ENCODE assay signal across 37 cellular contexts in genomic region chr10:81959016-81959415, GRCh38.
A peak's percentile ranks its signal among the peaks of the same experiment; 100 is the strongest.
DNase-seq lines count a peak whose midpoint lies in the region; ATAC-seq, FAIRE-seq and TF ChIP-seq lines count a peak whose summit lies in the region.
"Had no signal": no experiment of that assay in that cellular context is flagged by ENCODE, and none has a peak within 500 bp of the region (broad histone marks: within the 10 kb centered on the region; RNA-seq: fewer than 3 reads in every experiment).

No MANE protein-coding gene starts in this region.

- POLR2A ChIA-PET in endothelial cell of umbilical vein (lab: Charles Lee): no interaction called here

- CTCF ChIA-PET in endothelial cell of umbilical vein (lab: Charles Lee): no interaction called here

- no peak overlapping the region for H3K4me2 ChIP-seq in GM23338
- no peak overlapping the region for H3K4me2 ChIP-seq in endothelial cell of umbilical vein (ENCODE audit: insufficient read depth, low read length)
- H3K4me2 ChIP-seq: A549; BLaER1; BLaER1 treated with 17β-estradiol and CSF1 and Interleukin-3, amounts not matched to agents 10 nM and 100 nM had no signal

- no peaks in the 10 kb centered on the region for H3K27me3 Mint-ChIP-seq in GM23338 (ENCODE audit: insufficient read depth, low read depth, poor library complexity)
- H3K27me3 Mint-ChIP-seq: B cell; CD4-positive, alpha-beta memory T cell; CD4-positive, alpha-beta T cell; CD4-positive, CD25-positive, alpha-beta regulatory T cell; CD8-positive, alpha-beta memory T cell had no signal

- H3K79me2 ChIP-seq in GM23338 (replicated peaks; ENCODE audit: insufficient read depth) (no peaks in the 10 kb centered on the region), endothelial cell of umbilical vein (ENCODE audit: control insufficient read depth, insufficient read depth, low read length) (no peaks in the 10 kb centered on the region)

- no peaks in the 10 kb centered on the region for H3K9me1 ChIP-seq in endothelial cell of umbilical vein (replicated peaks; ENCODE audit: control insufficient read depth, extremely low read depth, insufficient read depth, low read length)

- no peak overlapping the region for H3K9ac ChIP-seq in endothelial cell of umbilical vein (replicated peaks; ENCODE audit: extremely low read depth, insufficient read depth, low read length)
- H3K9ac ChIP-seq: BLaER1; BLaER1 treated with 17β-estradiol and CSF1 and Interleukin-3, amounts not matched to agents 10 nM and 100 nM had no signal

- intact Hi-C loops in endothelial cell of umbilical vein (cut with micrococcal nuclease): loop anchor here (2.0 kb wide), 1 partner anchor 82 kb away; no protein-coding TSS in a partner anchor

- TF ChIP-seq POLR2A in endothelial cell of umbilical vein (IDR thresholded peaks at IDR 0.05; ENCODE audit: low read depth, low read length): no peak

- H3K4me3 ChIP-seq in GM23338 (no peak overlapping the region), endothelial cell of umbilical vein (replicated peaks in 1 of 3; ENCODE audit: insufficient read depth in 1 of 3, low read depth in 1 of 3, low read length in 3 of 3) (no peak overlapping the region)
- H3K4me3 ChIP-seq: A549; BLaER1; BLaER1 treated with 17β-estradiol and CSF1 and Interleukin-3, amounts not matched to agents 10 nM and 100 nM had no signal

- FAIRE-seq in endothelial cell of umbilical vein (lab: Jason Lieb, UNC): no peak
- FAIRE-seq: A204.1, A549, D721Med had no signal

- no peaks in the 10 kb centered on the region for H3K36me3 Mint-ChIP-seq in GM23338 (ENCODE audit: low read depth)
- H3K36me3 Mint-ChIP-seq: CD14-positive monocyte; CD4-positive, alpha-beta memory T cell; CD4-positive, CD25-positive, alpha-beta regulatory T cell; CD8-positive, alpha-beta memory T cell; CD8-positive, alpha-beta T cell had no signal

- H3K36me3 ChIP-seq in GM23338 (ENCODE audit: insufficient read depth) (no peaks in the 10 kb centered on the region), endothelial cell of umbilical vein (ENCODE audit: control insufficient read depth in 2 of 2, extremely low read depth in 1 of 2, insufficient read depth in 2 of 2, low read length in 2 of 2) (no peaks in the 10 kb centered on the region)
- H3K36me3 ChIP-seq: BE2C had no signal

- TF ChIP-seq CTCF in GM23338 (conservative IDR thresholded peaks at IDR 0.05; ENCODE audit: low read depth in 2 of 2) (no peak), endothelial cell of umbilical vein (IDR thresholded peaks at IDR 0.05; ENCODE audit: extremely low read depth in 1 of 2, insufficient read depth in 1 of 2, low read depth in 1 of 2, low read length in 2 of 2) (no peak)

- H3K9me2 ChIP-seq in GM23338 (ENCODE audit: insufficient read depth): 0 out of 2 replicates have a peak, but pooled peaks cover 3% of the 10 kb centered on the region

- peaks cover 12% of the 10 kb centered on the region; the same call in 2 of the 3 replicates for H3K4me1 Mint-ChIP-seq in GM23338
- H3K4me1 Mint-ChIP-seq: B cell; CD14-positive monocyte; CD4-positive, alpha-beta memory T cell; CD4-positive, CD25-positive, alpha-beta regulatory T cell; CD8-positive, alpha-beta memory T cell had no signal

- H3K9me3 ChIP-seq in endothelial cell of umbilical vein (replicated peaks; ENCODE audit: control insufficient read depth, insufficient read depth, low read length): no peaks in the 10 kb centered on the region
- H3K9me3 ChIP-seq: A549, BE2C, Caco-2 had no signal

- no TSS peak for BruUV-seq in endothelial cell of umbilical vein (replicated peaks; lab: Mats Ljungman, UMichigan)

- dilution Hi-C loops in endothelial cell of umbilical vein (cut with MboI; ENCODE audit: extremely low pct_ligation_motif_present, low sequenced_read_pairs): no loop called here

- H3F3A ChIP-seq in GM23338 (replicated peaks; ENCODE audit: low read depth): no peaks in the 10 kb centered on the region

- no peaks in the 10 kb centered on the region for H3K27me3 ChIP-seq in GM23338 (ENCODE audit: insufficient read depth)
- H3K27me3 ChIP-seq in endothelial cell of umbilical vein (ENCODE audit: control insufficient read depth in 2 of 2, insufficient read depth in 2 of 2, low read length in 2 of 2): no peaks in the 10 kb centered on the region
- H3K27me3 ChIP-seq: BE2C; BLaER1; BLaER1 treated with 17β-estradiol and CSF1 and Interleukin-3, amounts not matched to agents 10 nM and 100 nM had no signal

- no peaks in the 10 kb centered on the region for H4K20me1 ChIP-seq in GM23338 (replicated peaks; ENCODE audit: insufficient read depth)
- no peaks in the 10 kb centered on the region for H4K20me1 ChIP-seq in endothelial cell of umbilical vein (replicated peaks; ENCODE audit: control insufficient read depth, extremely low read depth, insufficient read depth, low read length)

- no peaks in the 10 kb centered on the region for H3K9me3 Mint-ChIP-seq in GM23338
- H3K9me3 Mint-ChIP-seq: CD4-positive, alpha-beta T cell had no signal

- DNase-seq in GM23338 (ENCODE audit: low spot score) (no peak), dermis microvascular lymphatic vessel endothelial cell (ENCODE audit: low read depth in 2 of 2) (peak; percentile 68 to 90), endothelial cell of umbilical vein (ENCODE audit: low read depth, low spot score) (no peak), kidney tubule cell (ENCODE audit: low spot score) (peak; percentile 30), NCI-H1105 (lab: John Stamatoyannopoulos, UW) (no peak)
- DNase-seq: 8988T; ACHN; AML-193; BE2C; C1 segment of cervical spinal cord; Caco-2; Calu3; CD4-positive, alpha-beta memory T cell; CD4-positive, alpha-beta T cell; CD4-positive, CD25-positive, alpha-beta regulatory T cell; CD8-positive, alpha-beta memory T cell; CD8-positive, alpha-beta T cell; COR-L47; DMS 273 treated with DMSO at 0.1 percent for 48 hours; DMS153; DMS53; DMS79; DMS79 treated with DMSO at 0.1 percent for 48 hours; DND-41; EL had no signal

- H3K27ac Mint-ChIP-seq in GM23338: 0 out of 2 replicates have a peak overlapping the region, but pooled peaks have one; percentile 35
- H3K27ac Mint-ChIP-seq: B cell; CD14-positive monocyte; CD4-positive, alpha-beta memory T cell; CD4-positive, alpha-beta T cell; CD4-positive, CD25-positive, alpha-beta regulatory T cell; CD8-positive, alpha-beta memory T cell; CD8-positive, alpha-beta T cell had no signal

- H2AFZ ChIP-seq in GM23338 (no peak overlapping the region), endothelial cell of umbilical vein (ENCODE audit: low read depth, low read length) (no peak overlapping the region)

- H3K27ac ChIP-seq in GM23338 (ENCODE audit: low read depth) (no peak overlapping the region), endothelial cell of umbilical vein (ENCODE audit: insufficient read depth, low read depth, low read length) (peak overlapping the region; percentile 75)
- H3K27ac ChIP-seq: 22Rv1; A549; BLaER1; BLaER1 treated with 17β-estradiol and CSF1 and Interleukin-3, amounts not matched to agents 10 nM and 100 nM; C4-2B had no signal

- no peaks in the 10 kb centered on the region for H3K4me1 ChIP-seq in GM23338 (ENCODE audit: insufficient read depth)
- peaks cover 49% of the 10 kb centered on the region for H3K4me1 ChIP-seq in endothelial cell of umbilical vein (ENCODE audit: control insufficient read depth, extremely low read depth, insufficient read depth, low read length)
- H3K4me1 ChIP-seq: A549, BE2C, BLaER1, Caco-2 had no signal

- ATAC-seq in GM23338 (no peak), GM19351 (IDR thresholded peaks at IDR 0.05; ENCODE audit: unreplicated experiment) (no peak), HG03432 (IDR thresholded peaks at IDR 0.05; ENCODE audit: unreplicated experiment) (no peak), GM19395 (IDR thresholded peaks at IDR 0.05; ENCODE audit: unreplicated experiment) (no peak)
- ATAC-seq: A549; CD8-positive, alpha-beta T cell had no signal

- no peak overlapping the region for H3K4me3 Mint-ChIP-seq in GM23338
- H3K4me3 Mint-ChIP-seq: B cell; CD14-positive monocyte; CD4-positive, alpha-beta memory T cell; CD4-positive, alpha-beta T cell; CD4-positive, CD25-positive, alpha-beta regulatory T cell; CD8-positive, alpha-beta memory T cell; CD8-positive, alpha-beta T cell had no signal

TF ChIP-seq in endothelial cell of umbilical vein, 7 proteins besides CTCF, POLR2A, EP300 and RAD21:
- TF ChIP-seq EZH2 (IDR thresholded peaks at IDR 0.05; ENCODE audit: borderline replicate concordance, low read depth, low read length, severe bottlenecking) (no peak), FOS (IDR thresholded peaks at IDR 0.05; ENCODE audit: borderline replicate concordance, insufficient read depth, low read length) (peak; percentile 15)

Comparison
In these comparisons a context has a peak if more than half of its experiments do, and no peak if none do; other contexts are left out.
1. DNase-seq: peak in dermis microvascular lymphatic vessel endothelial cell (2 of 2) and kidney tubule cell (single experiment); none in GM23338 (single experiment), endothelial cell of umbilical vein (single experiment) and NCI-H1105 (single experiment).